Comparison of ENCODE assay signal across 17 cellular contexts in genomic region chr2:230677182-230677946, GRCh38. TPM values are rescaled to one million over a fixed set of nuclear protein-coding genes. Genes with fewer than 3 reads are reported as not detected.
DNase-seq lines count a peak whose midpoint lies in the region; TF ChIP-seq lines count a peak whose summit lies in the region.
"Had no signal": no experiment of that assay in that cellular context is flagged by ENCODE, and none has a peak within 500 bp of the region (broad histone marks: within the 10 kb centered on the region; RNA-seq: fewer than 3 reads in every experiment).

No MANE protein-coding gene starts in this region.

- H3K4me3 ChIP-seq in endodermal cell (ENCODE audit: low read length) (no peak overlapping the region), trophoblast cell (ENCODE audit: low read depth, low read length) (no peak overlapping the region)
- H3K4me3 ChIP-seq: lung, right lobe of liver, tibial nerve had no signal

- 90 to 93% methylated on average over 3 to 5 of the region's 5 CpGs for WGBS in endodermal cell (ENCODE audit: insufficient coverage in 1 of 2, insufficient read length in 1 of 2), 2 experiments
- WGBS in trophoblast cell (ENCODE audit: extremely low coverage, insufficient coverage, insufficient read length), result no CpG with 5 or more reads among the region's 5 CpGs

- no peaks in the 10 kb centered on the region for H3K79me1 ChIP-seq in trophoblast cell (ENCODE audit: low read length)

- H2BK5ac ChIP-seq in trophoblast cell (ENCODE audit: low read depth, low read length, poor library complexity), result no peak overlapping the region

- H3K79me2 ChIP-seq in trophoblast cell (ENCODE audit: control insufficient read depth, insufficient read depth, low read length, poor library complexity), result no peaks in the 10 kb centered on the region

- no peak overlapping the region for H4K91ac ChIP-seq in trophoblast cell (ENCODE audit: low read depth, low read length)

- H3K14ac ChIP-seq in trophoblast cell (ENCODE audit: low read length), result no peak overlapping the region

- no peaks in the 10 kb centered on the region for H3K27me3 Mint-ChIP-seq in activated naive CD8-positive, alpha-beta T cell
- no peaks in the 10 kb centered on the region for H3K27me3 Mint-ChIP-seq in activated naive CD8-positive, alpha-beta T cell treated with anti-CD3 and anti-CD28 coated beads for 36 hours
- peaks cover 3% of the 10 kb centered on the region for H3K27me3 Mint-ChIP-seq in endodermal cell (ENCODE audit: insufficient read depth)
- H3K27me3 Mint-ChIP-seq in activated naive CD4-positive, alpha-beta T cell treated with anti-CD3 and anti-CD28 coated beads for 36 hours (ENCODE audit: low read depth), result no peaks in the 10 kb centered on the region

- H3K27ac ChIP-seq in endodermal cell (ENCODE audit: low read depth, low read length) (no peak overlapping the region), trophoblast cell (ENCODE audit: low read depth, low read length) (no peak overlapping the region)
- H3K27ac ChIP-seq: right lobe of liver, tibial nerve had no signal

- H2BK12ac ChIP-seq in trophoblast cell (ENCODE audit: low read length), result no peak overlapping the region

- no peak overlapping the region for H3K4ac ChIP-seq in trophoblast cell (ENCODE audit: low read depth, low read length)

- H3K36me3 Mint-ChIP-seq in activated naive CD8-positive, alpha-beta T cell, result peaks cover 2% of the 10 kb centered on the region
- peaks cover 15% of the 10 kb centered on the region for H3K36me3 Mint-ChIP-seq in activated naive CD8-positive, alpha-beta T cell treated with anti-CD3 and anti-CD28 coated beads for 36 hours
- H3K36me3 Mint-ChIP-seq in endodermal cell (ENCODE audit: low read depth), result no peaks in the 10 kb centered on the region
- peaks cover 3% of the 10 kb centered on the region for H3K36me3 Mint-ChIP-seq in activated naive CD4-positive, alpha-beta T cell treated with anti-CD3 and anti-CD28 coated beads for 36 hours (ENCODE audit: low read depth)

- intact Hi-C loops in activated naive CD4-positive, alpha-beta T cell treated with anti-CD3 and anti-CD28 coated beads for 36 hours (cut with micrococcal nuclease), result no loop called here

- H3K27me3 ChIP-seq in endodermal cell (ENCODE audit: control insufficient read depth, insufficient read depth, low read length, poor library complexity, severe bottlenecking) (no peaks in the 10 kb centered on the region), trophoblast cell (ENCODE audit: insufficient read depth, low read length) (no peaks in the 10 kb centered on the region)
- H3K27me3 ChIP-seq: right lobe of liver, tibial nerve had no signal

- no peak overlapping the region for H4K12ac ChIP-seq in trophoblast cell (ENCODE audit: low read depth, low read length)

- no peak overlapping the region for H2BK120ac ChIP-seq in trophoblast cell (ENCODE audit: insufficient read depth, low read length, poor library complexity)

- H3K27ac Mint-ChIP-seq in activated naive CD8-positive, alpha-beta T cell, result peak overlapping the region; percentile 72
- no peak overlapping the region for H3K27ac Mint-ChIP-seq in activated naive CD8-positive, alpha-beta T cell treated with anti-CD3 and anti-CD28 coated beads for 36 hours
- no peak overlapping the region for H3K27ac Mint-ChIP-seq in endodermal cell
- no peak overlapping the region for H3K27ac Mint-ChIP-seq in activated naive CD4-positive, alpha-beta T cell treated with anti-CD3 and anti-CD28 coated beads for 36 hours
- H3K27ac Mint-ChIP-seq: nephron progenitor cell had no signal

- CTCF ChIA-PET in activated naive CD4-positive, alpha-beta T cell treated with anti-CD3 and anti-CD28 coated beads for 36 hours (lab: Charles Lee), result interaction anchor here (0.6 to 1.6 kb wide), 4 partner anchors 13 to 133 kb away, joined by 3 to 6 read pairs (median 4); no protein-coding TSS in a partner anchor

- H3K4me1 ChIP-seq in endodermal cell (ENCODE audit: control insufficient read depth, insufficient read depth, low read length) (no peaks in the 10 kb centered on the region), trophoblast cell (ENCODE audit: control insufficient read depth in 1 of 2, insufficient read depth in 2 of 2, low read length in 2 of 2) (peaks cover 5 to 8% of the 10 kb centered on the region in 2 experiments)
- H3K4me1 ChIP-seq: Caco-2, right lobe of liver, tibial nerve had no signal

- no peaks in the 10 kb centered on the region for H3K9me3 Mint-ChIP-seq in activated naive CD8-positive, alpha-beta T cell (ENCODE audit: low read depth)
- H3K9me3 Mint-ChIP-seq in activated naive CD8-positive, alpha-beta T cell treated with anti-CD3 and anti-CD28 coated beads for 36 hours, result peaks cover 16% of the 10 kb centered on the region
- peaks cover 13% of the 10 kb centered on the region for H3K9me3 Mint-ChIP-seq in endodermal cell
- H3K9me3 Mint-ChIP-seq in activated naive CD4-positive, alpha-beta T cell treated with anti-CD3 and anti-CD28 coated beads for 36 hours, result peaks cover 8% of the 10 kb centered on the region
- H3K9me3 Mint-ChIP-seq: nephron progenitor cell had no signal

- no peak overlapping the region for H3K18ac ChIP-seq in trophoblast cell (ENCODE audit: low read length)

- peaks cover 8% of the 10 kb centered on the region for H3K9me3 ChIP-seq in endodermal cell (ENCODE audit: control insufficient read depth, low read length)
- no peaks in the 10 kb centered on the region for H3K9me3 ChIP-seq in trophoblast cell (ENCODE audit: insufficient read depth, low read depth, low read length)
- H3K9me3 ChIP-seq: Caco-2, right lobe of liver had no signal

- H2AK5ac ChIP-seq in trophoblast cell (ENCODE audit: low read length), result no peak overlapping the region

- H2AFZ ChIP-seq in trophoblast cell (ENCODE audit: insufficient read depth, low read length, poor library complexity), result no peak overlapping the region

- H3K4me1 Mint-ChIP-seq in activated naive CD8-positive, alpha-beta T cell (ENCODE audit: low read depth), result peaks cover 20% of the 10 kb centered on the region
- H3K4me1 Mint-ChIP-seq in activated naive CD8-positive, alpha-beta T cell treated with anti-CD3 and anti-CD28 coated beads for 36 hours, result peaks cover 24% of the 10 kb centered on the region
- H3K4me1 Mint-ChIP-seq in endodermal cell, result peaks cover 5% of the 10 kb centered on the region
- H3K4me1 Mint-ChIP-seq in activated naive CD4-positive, alpha-beta T cell treated with anti-CD3 and anti-CD28 coated beads for 36 hours (ENCODE audit: low read depth), result peaks cover 27% of the 10 kb centered on the region

- H3K9ac ChIP-seq in endodermal cell (ENCODE audit: extremely low read depth, low read length, poor library complexity, severe bottlenecking) (no peak overlapping the region), trophoblast cell (ENCODE audit: low read length) (no peak overlapping the region)

- H3K23ac ChIP-seq in trophoblast cell (ENCODE audit: low read length), result no peak overlapping the region

- no peaks in the 10 kb centered on the region for H3K36me3 ChIP-seq in endodermal cell (ENCODE audit: control insufficient read depth, insufficient read depth, low read length)
- H3K36me3 ChIP-seq in trophoblast cell (ENCODE audit: control insufficient read depth in 1 of 2, insufficient read depth in 2 of 2, low read length in 2 of 2), result no peaks in the 10 kb centered on the region
- H3K36me3 ChIP-seq: right lobe of liver, tibial nerve had no signal

- TF ChIP-seq CTCF in endodermal cell (conservative IDR thresholded peaks at IDR 0.05), result no peak

- H3K4me3 Mint-ChIP-seq in activated naive CD8-positive, alpha-beta T cell, result no peak overlapping the region
- no peak overlapping the region for H3K4me3 Mint-ChIP-seq in activated naive CD8-positive, alpha-beta T cell treated with anti-CD3 and anti-CD28 coated beads for 36 hours
- no peak overlapping the region for H3K4me3 Mint-ChIP-seq in endodermal cell
- H3K4me3 Mint-ChIP-seq in activated naive CD4-positive, alpha-beta T cell treated with anti-CD3 and anti-CD28 coated beads for 36 hours, result no peak overlapping the region
- H3K4me3 Mint-ChIP-seq: nephron progenitor cell had no signal

- H4K8ac ChIP-seq in trophoblast cell (ENCODE audit: low read depth, low read length), result no peak overlapping the region

- no peak overlapping the region for H3K4me2 ChIP-seq in trophoblast cell (ENCODE audit: low read length)

- no peak for DNase-seq in activated naive CD8-positive, alpha-beta T cell treated with anti-CD3 and anti-CD28 coated beads for 36 hours
- DNase-seq in NCI-H226, result peak; percentile 64
- DNase-seq in endodermal cell, result peak; percentile 30
- DNase-seq in trophoblast cell, result peak; percentile 77 to 87
- DNase-seq in stimulated activated CD4-positive, alpha-beta T cell treated with anti-CD3 and anti-CD28 coated beads, Interleukin-4, amount 100 ng/mL, for 24 hours, result no peak
- DNase-seq in amygdala (lab: John Stamatoyannopoulos, UW), result no peak
- DNase-seq in activated naive CD4-positive, alpha-beta T cell treated with anti-CD3 and anti-CD28 coated beads for 36 hours, result no peak
- DNase-seq: ACHN, anterior cingulate cortex, Caco-2, dermis blood vessel endothelial cell, NCI-H2029, nephron progenitor cell, right lobe of liver had no signal

RNA-seq across cellular contexts. Expression of gene CAB39, which starts 35.3 kb away (rescaled TPM):
- 100 to 1,000 TPM; 119 to 122 TPM for total RNA-seq in activated naive CD8-positive, alpha-beta T cell treated with anti-CD3 and anti-CD28 coated beads for 36 hours
- 10 to 100 TPM; 41.4 to 48.4 TPM for total RNA-seq in endodermal cell
- polyA plus RNA-seq in endodermal cell (2013, experiment 1 of 2), result 49.7 TPM
- polyA plus RNA-seq in endodermal cell (2013, experiment 2 of 2), result 46.8 TPM
- 43.9 and 44.8 TPM in 2 replicates for polyA plus RNA-seq in trophoblast cell (2013)
- total RNA-seq in activated naive CD4-positive, alpha-beta T cell treated with anti-CD3 and anti-CD28 coated beads for 36 hours, result 10 to 100 TPM; 86.6 to 97.5 TPM

Comparison
In these comparisons a context has a peak if more than half of its experiments do, and no peak if none do; other contexts are left out.
1. DNase-seq: peak in NCI-H226 (single experiment), endodermal cell (single experiment) and trophoblast cell (2 of 2); none in activated naive CD8-positive, alpha-beta T cell treated with anti-CD3 and anti-CD28 coated beads for 36 hours (single experiment), stimulated activated CD4-positive, alpha-beta T cell treated with anti-CD3 and anti-CD28 coated beads, Interleukin-4, amount 100 ng/mL, for 24 hours (single experiment), amygdala (0 of 56) and activated naive CD4-positive, alpha-beta T cell treated with anti-CD3 and anti-CD28 coated beads for 36 hours (single experiment).